ENCODE assay signal across 8 cellular contexts in genomic region chr5:73565969-73566547, GRCh38. TPM values are rescaled to one million over a fixed set of nuclear protein-coding genes. Genes with fewer than 3 reads are reported as not detected.
DNase-seq lines count a peak whose midpoint lies in the region; ATAC-seq and TF ChIP-seq lines count a peak whose summit lies in the region.

No MANE protein-coding gene starts in this region.

- intact Hi-C loops in lower lobe of right lung (cut with DNase I), result no loop called here

- H3K4me1 ChIP-seq in BE2C, result no peaks in the 10 kb centered on the region
- peaks cover 35% of the 10 kb centered on the region for H3K4me1 ChIP-seq in lower lobe of right lung

- DNase-seq in BE2C, result no peak
- no peak for DNase-seq in HFF-Myc (ENCODE audit: extremely low read depth, low read depth)
- DNase-seq in activated naive CD8-positive, alpha-beta T cell treated with anti-CD3 and anti-CD28 coated beads, Interleukin-2, amount 50 U/mL, for 24 hours, result no peak
- no peak for DNase-seq in lower lobe of right lung
- no peak for DNase-seq in stimulated activated CD4-positive, alpha-beta T cell treated with anti-CD3 and anti-CD28 coated beads, Interleukin-12 subunit alpha, Interleukin-12 subunit beta, amount 100 ng/mL, for 4 hours

- peak overlapping the region; percentile 96 for H3K27ac Mint-ChIP-seq in activated naive CD8-positive, alpha-beta T cell treated with anti-CD3 and anti-CD28 coated beads, Interleukin-2, amount 50 U/mL, for 24 hours

- no peak for ATAC-seq in activated naive CD8-positive, alpha-beta T cell treated with anti-CD3 and anti-CD28 coated beads, Interleukin-2, amount 50 U/mL, for 24 hours
- no peak for ATAC-seq in lower lobe of right lung
- ATAC-seq in GM18870 (IDR thresholded peaks at IDR 0.05; ENCODE audit: unreplicated experiment), result no peak
- ATAC-seq in HG03159 (IDR thresholded peaks at IDR 0.05; ENCODE audit: unreplicated experiment), result no peak
- no peak for ATAC-seq in HG03342 (IDR thresholded peaks at IDR 0.05; ENCODE audit: unreplicated experiment)

- H3K9me3 ChIP-seq in BE2C, result no peaks in the 10 kb centered on the region
- H3K9me3 ChIP-seq in lower lobe of right lung, result no peaks in the 10 kb centered on the region

- H3K27me3 Mint-ChIP-seq in activated naive CD8-positive, alpha-beta T cell treated with anti-CD3 and anti-CD28 coated beads, Interleukin-2, amount 50 U/mL, for 24 hours, result no peaks in the 10 kb centered on the region

- TF ChIP-seq CTCF in BE2C (IDR thresholded peaks at IDR 0.05; ENCODE audit: low read depth, low read length), result no peak
- no peak for TF ChIP-seq CTCF in HFF-Myc (IDR thresholded peaks at IDR 0.05; ENCODE audit: low read depth, low read length, missing control alignments)
- TF ChIP-seq CTCF in lower lobe of right lung (IDR thresholded peaks at IDR 0.05), result no peak

- H3K27ac ChIP-seq in lower lobe of right lung, result peak overlapping the region; percentile 94

- H3K4me3 Mint-ChIP-seq in activated naive CD8-positive, alpha-beta T cell treated with anti-CD3 and anti-CD28 coated beads, Interleukin-2, amount 50 U/mL, for 24 hours, result peak overlapping the region; percentile 91

- H3K9me3 Mint-ChIP-seq in activated naive CD8-positive, alpha-beta T cell treated with anti-CD3 and anti-CD28 coated beads, Interleukin-2, amount 50 U/mL, for 24 hours, result no peaks in the 10 kb centered on the region

- peaks cover 24% of the 10 kb centered on the region for H3K36me3 Mint-ChIP-seq in activated naive CD8-positive, alpha-beta T cell treated with anti-CD3 and anti-CD28 coated beads, Interleukin-2, amount 50 U/mL, for 24 hours (ENCODE audit: low read depth)

- H3K4me1 Mint-ChIP-seq in activated naive CD8-positive, alpha-beta T cell treated with anti-CD3 and anti-CD28 coated beads, Interleukin-2, amount 50 U/mL, for 24 hours, result peaks cover 39% of the 10 kb centered on the region

- H3K4me3 ChIP-seq in BE2C (ENCODE audit: low read depth, low read length), result peak overlapping the region; percentile 100
- H3K4me3 ChIP-seq in HFF-Myc (replicated peaks; ENCODE audit: low read depth, low read length), result peak overlapping the region; percentile 99
- peak overlapping the region; percentile 83 for H3K4me3 ChIP-seq in lower lobe of right lung

- no peaks in the 10 kb centered on the region for H3K27me3 ChIP-seq in BE2C
- no peaks in the 10 kb centered on the region for H3K27me3 ChIP-seq in lower lobe of right lung (ENCODE audit: low read depth)

- H3K36me3 ChIP-seq in BE2C (peaks cover 18% of the 10 kb centered on the region), lower lobe of right lung (peaks cover 49% of the 10 kb centered on the region)

RNA-seq across cellular contexts. Expression of gene UTP15, which starts 0.5 kb away (rescaled TPM):
- 20.8 TPM for polyA plus RNA-seq in BE2C (2012; ENCODE audit: insufficient read depth, insufficient read length, low read depth)
- total RNA-seq in lower lobe of right lung, result 12.8 TPM

RNA-seq across cellular contexts. Expression of gene ANKRA2, which starts 0.6 kb away (rescaled TPM):
- 9.2 TPM for polyA plus RNA-seq in BE2C (2012; ENCODE audit: insufficient read depth, insufficient read length, low read depth)
- total RNA-seq in lower lobe of right lung, result 26.7 TPM

RNA-seq across cellular contexts. Expression of gene ARHGEF28, which starts 59.9 kb away (rescaled TPM):
- polyA plus RNA-seq in BE2C (2012; ENCODE audit: insufficient read depth, insufficient read length, low read depth), result 10.7 TPM
- 30.4 TPM for total RNA-seq in lower lobe of right lung
